ENCODE assay signal across 16 cellular contexts in the genomic region with DNA sequence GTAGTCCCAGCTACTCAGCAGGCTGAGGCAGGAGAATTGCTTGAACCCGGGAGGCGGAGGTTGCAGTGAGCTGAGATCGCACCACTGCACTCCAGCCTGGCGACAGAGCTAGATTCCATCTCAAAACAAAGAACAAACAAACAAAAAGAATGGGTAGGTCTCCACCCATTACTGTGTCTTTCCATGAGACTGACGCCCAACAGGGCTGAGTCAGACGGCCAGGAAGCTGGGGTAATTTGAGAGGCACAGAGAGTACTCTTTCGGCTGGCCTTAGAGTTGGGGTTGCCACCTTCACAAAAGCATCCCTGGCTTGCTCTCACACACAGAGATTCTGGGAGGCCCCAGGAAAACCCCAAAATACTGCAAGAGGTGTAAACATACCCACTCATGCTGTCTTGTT.
A peak's percentile ranks its signal among the peaks of the same experiment; 100 is the strongest.
DNase-seq lines count a peak whose midpoint lies in the region; ATAC-seq, FAIRE-seq and TF ChIP-seq lines count a peak whose summit lies in the region.
"Had no signal": no experiment of that assay in that cellular context is flagged by ENCODE, and none has a peak within 500 bp of the region (broad histone marks: within the 10 kb centered on the region; RNA-seq: fewer than 3 reads in every experiment).

No MANE protein-coding gene starts in this region.

- H3K4me3 Mint-ChIP-seq in GM23338, result no peak overlapping the region
- H3K4me3 Mint-ChIP-seq: activated CD8-positive, alpha-beta T cell treated with anti-CD3 and anti-CD28 coated beads, Interleukin-2, amount 10 ng/mL, durations not matched to agents 7 days and 5 days had no signal

- H3K27ac ChIP-seq in A549 (peak overlapping the region; percentile 19 to 45; a peak in 3 of 6 replicates), GM23338 (ENCODE audit: low read depth) (no peak overlapping the region), SJSA1 (peak overlapping the region; percentile 35)
- H3K27ac ChIP-seq: Peyer's patch, upper lobe of left lung had no signal

- peaks cover 23% of the 10 kb centered on the region for H3K4me1 ChIP-seq in A549
- H3K4me1 ChIP-seq in GM23338 (ENCODE audit: insufficient read depth), result peaks cover 2% of the 10 kb centered on the region; the same call in 1 of the 2 replicates
- H3K4me1 ChIP-seq in SJSA1 (replicated peaks), result peaks cover 28% of the 10 kb centered on the region
- H3K4me1 ChIP-seq: Peyer's patch, upper lobe of left lung had no signal

- POLR2A ChIA-PET in A549 (lab: Yijun Ruan, JAX), result no interaction called here

- H4K20me1 ChIP-seq in GM23338 (replicated peaks; ENCODE audit: insufficient read depth), result no peaks in the 10 kb centered on the region

- H3K36me3 Mint-ChIP-seq in GM23338 (ENCODE audit: low read depth), result peaks cover 10% of the 10 kb centered on the region; the same call in 2 of the 3 replicates

- CTCF ChIA-PET in A549 (lab: Yijun Ruan, JAX), result no interaction called here

- H3F3A ChIP-seq in GM23338 (replicated peaks; ENCODE audit: low read depth), result no peaks in the 10 kb centered on the region

- H3K36me3 ChIP-seq in GM23338 (ENCODE audit: insufficient read depth), result no peaks in the 10 kb centered on the region
- H3K36me3 ChIP-seq in SJSA1, result no peaks in the 10 kb centered on the region
- H3K36me3 ChIP-seq: esophagus squamous epithelium, Peyer's patch, upper lobe of left lung had no signal

- H3K9me2 ChIP-seq in GM23338 (ENCODE audit: insufficient read depth), result no peaks in the 10 kb centered on the region

- ATAC-seq in A549 (peak; percentile 76 to 89; a peak in 4 of 6 replicates), GM23338 (peak; percentile 56; the same call in 2 of the 3 replicates)
- ATAC-seq: activated CD8-positive, alpha-beta T cell treated with anti-CD3 and anti-CD28 coated beads, Interleukin-2, amount 10 ng/mL, durations not matched to agents 7 days and 5 days had no signal

- no peak for TF ChIP-seq RAD21 in A549 (conservative IDR thresholded peaks at IDR 0.05 in 1 of 2, IDR thresholded peaks at IDR 0.05 in 1 of 2)

- no peak overlapping the region for H3K4me3 ChIP-seq in A549
- H3K4me3 ChIP-seq in GM23338, result no peak overlapping the region
- no peak overlapping the region for H3K4me3 ChIP-seq in SJSA1
- H3K4me3 ChIP-seq: esophagus squamous epithelium, Peyer's patch, upper lobe of left lung had no signal

- no peak overlapping the region for H3K27ac Mint-ChIP-seq in GM23338
- H3K27ac Mint-ChIP-seq: activated CD8-positive, alpha-beta T cell treated with anti-CD3 and anti-CD28 coated beads, Interleukin-2, amount 10 ng/mL, durations not matched to agents 7 days and 5 days had no signal

- H3K4me2 ChIP-seq in A549, result peak overlapping the region; percentile 35; the same call in 2 of the 3 replicates
- no peak overlapping the region for H3K4me2 ChIP-seq in GM23338

- TF ChIP-seq CTCF in A549 (IDR thresholded peaks at IDR 0.05), result no peak
- no peak for TF ChIP-seq CTCF in GM23338 (conservative IDR thresholded peaks at IDR 0.05; ENCODE audit: low read depth in 2 of 2)

- peak; percentile 59 to 70 for DNase-seq in A549 (ENCODE audit: low read depth in 1 of 2, low spot score in 1 of 2)
- DNase-seq in GM23338 (ENCODE audit: low spot score), result no peak
- peak; percentile 69 for DNase-seq in SJSA1 (ENCODE audit: low read depth in 1 of 2, low spot score in 2 of 2)
- DNase-seq in fibroblast of peridontal ligament (ENCODE audit: extremely low read depth), result peak; percentile 27
- DNase-seq in mucosa of gallbladder (ENCODE audit: low spot score), result no peak
- no peak for DNase-seq in stimulated activated CD4-positive, alpha-beta T cell treated with anti-CD3 and anti-CD28 coated beads, Interleukin-12 subunit alpha, Interleukin-12 subunit beta, amount 100 ng/mL, for 4 hours
- no peak for DNase-seq in NCI-H774 (lab: John Stamatoyannopoulos, UW)
- no peak for DNase-seq in GM19240 (ENCODE audit: insufficient read length, low spot score)
- DNase-seq: activated CD8-positive, alpha-beta T cell treated with anti-CD3 and anti-CD28 coated beads, Interleukin-2, amount 10 ng/mL, durations not matched to agents 7 days and 5 days; AML-193; esophagus squamous epithelium; GOT3; mesenchymal stem cell; NCI-H226; Peyer's patch; upper lobe of left lung had no signal

- 0 out of 3 replicates have a peak, but pooled peaks cover 2% of the 10 kb centered on the region for H3K9me3 ChIP-seq in A549
- no peaks in the 10 kb centered on the region for H3K9me3 ChIP-seq in SJSA1 (replicated peaks)
- H3K9me3 ChIP-seq: esophagus squamous epithelium, Peyer's patch, upper lobe of left lung had no signal

- WGBS in A549 (ENCODE audit: missing lambda C conversion rate), result 32% methylated on average over 7 of the region's 7 CpGs

- H3K27me3 ChIP-seq in GM23338 (ENCODE audit: insufficient read depth), result no peaks in the 10 kb centered on the region
- H3K27me3 ChIP-seq in SJSA1 (replicated peaks), result no peaks in the 10 kb centered on the region
- H3K27me3 ChIP-seq: esophagus squamous epithelium, Peyer's patch, upper lobe of left lung had no signal

- H2AFZ ChIP-seq in GM23338, result no peak overlapping the region

- H3K9me3 Mint-ChIP-seq in GM23338, result peaks cover 9% of the 10 kb centered on the region

- no peak for TF ChIP-seq POLR2A in A549 (IDR thresholded peaks at IDR 0.05; ENCODE audit: low read length)

- H3K79me2 ChIP-seq in GM23338 (replicated peaks; ENCODE audit: insufficient read depth), result no peaks in the 10 kb centered on the region

- peaks cover 12% of the 10 kb centered on the region for H3K27me3 Mint-ChIP-seq in GM23338 (ENCODE audit: insufficient read depth, low read depth, poor library complexity)

- FAIRE-seq in A549 (lab: Jason Lieb, UNC), result no peak

- H3K4me1 Mint-ChIP-seq in GM23338, result peaks cover 5% of the 10 kb centered on the region; the same call in 2 of the 3 replicates

- no peak for TF ChIP-seq EP300 in A549 (IDR thresholded peaks at IDR 0.05)

TF ChIP-seq in A549, 52 proteins besides CTCF, POLR2A, EP300 and RAD21 (continues in another document):
- TF ChIP-seq ZC3H11A (IDR thresholded peaks at IDR 0.05) (no peak), JUN (IDR thresholded peaks at IDR 0.05) (no peak), SREBF2 (IDR thresholded peaks at IDR 0.05) (no peak), RFX5 (IDR thresholded peaks at IDR 0.05) (no peak), FOSL2 (IDR thresholded peaks at IDR 0.05) (no peak), FOSL2 (CRISPR knock-in tag; IDR thresholded peaks at IDR 0.05) (0 out of 2 replicates have a peak, but pooled peaks have one; percentile 48), FOSB (CRISPR knock-in tag; IDR thresholded peaks at IDR 0.05) (no peak), NPAS2 (CRISPR knock-in tag; IDR thresholded peaks at IDR 0.05; ENCODE audit: borderline replicate concordance) (no peak), POLR2AphosphoS2 (conservative IDR thresholded peaks at IDR 0.05; ENCODE audit: low read length) (no peak), HOXA7 (CRISPR knock-in tag; IDR thresholded peaks at IDR 0.05) (no peak), CHD4 (IDR thresholded peaks at IDR 0.05; ENCODE audit: borderline replicate concordance) (no peak), JUNB (IDR thresholded peaks at IDR 0.05) (no peak), TP53 (CRISPR knock-in tag; IDR thresholded peaks at IDR 0.05) (no peak), KDM5A (IDR thresholded peaks at IDR 0.05) (no peak), GATA3 (IDR thresholded peaks at IDR 0.05; ENCODE audit: borderline replicate concordance) (0 out of 2 replicates have a peak, but pooled peaks have one; percentile 25)
- TF ChIP-seq, protein P1, sequence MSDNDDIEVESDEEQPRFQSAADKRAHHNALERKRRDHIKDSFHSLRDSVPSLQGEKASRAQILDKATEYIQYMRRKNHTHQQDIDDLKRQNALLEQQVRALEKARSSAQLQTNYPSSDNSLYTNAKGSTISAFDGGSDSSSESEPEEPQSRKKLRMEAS (IDR thresholded peaks at IDR 0.05), result no peak

Comparison
In these comparisons a context has a peak if more than half of its experiments do, and no peak if none do; other contexts are left out.
1. DNase-seq: peak in A549 (2 of 2), SJSA1 (2 of 2) and fibroblast of peridontal ligament (single experiment); none in GM23338 (single experiment), mucosa of gallbladder (single experiment), stimulated activated CD4-positive, alpha-beta T cell treated with anti-CD3 and anti-CD28 coated beads, Interleukin-12 subunit alpha, Interleukin-12 subunit beta, amount 100 ng/mL, for 4 hours (single experiment), NCI-H774 (single experiment) and GM19240 (single experiment).